Comparison of ENCODE assay signal across 8 cellular contexts in the genomic region with DNA sequence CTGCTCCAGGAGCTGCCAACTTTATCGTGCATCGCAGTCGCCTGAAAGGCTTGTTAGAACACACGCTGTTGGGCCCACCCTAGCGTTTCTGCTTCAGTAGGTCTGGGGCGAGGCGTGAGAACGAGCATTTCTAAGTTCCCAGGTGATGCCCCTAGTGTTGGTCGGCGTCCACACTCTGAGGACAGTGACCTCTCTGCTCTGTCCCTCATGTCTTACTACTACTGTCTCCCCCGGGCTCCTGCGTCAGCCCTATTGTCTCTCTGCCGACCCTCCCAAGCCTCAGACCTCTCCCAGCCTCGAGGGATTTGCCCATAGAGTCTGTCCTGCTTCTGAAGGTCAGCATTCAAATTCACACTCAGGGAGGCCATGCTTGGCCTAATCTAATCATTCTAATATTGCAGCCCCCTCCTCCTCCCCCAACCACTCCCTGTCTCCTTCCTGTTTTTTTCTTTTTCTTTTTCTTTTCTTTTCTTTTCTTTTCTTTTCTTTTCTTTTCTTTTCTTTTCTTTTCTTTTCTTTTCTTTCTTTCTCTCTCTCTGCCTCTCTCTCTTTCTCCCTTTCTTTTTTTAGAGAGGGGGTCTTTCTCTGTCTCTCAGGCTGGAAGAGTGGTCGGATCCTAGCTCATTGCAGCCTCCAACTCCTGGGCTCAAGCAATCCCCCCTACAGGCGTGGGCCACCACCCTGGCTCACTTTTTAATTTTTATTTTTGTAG. TPM values are rescaled to one million over a fixed set of nuclear protein-coding genes. Genes with fewer than 3 reads are reported as not detected.
A peak's percentile ranks its signal among the peaks of the same experiment; 100 is the strongest.
DNase-seq lines count a peak whose midpoint lies in the region; ATAC-seq and TF ChIP-seq lines count a peak whose summit lies in the region.

No MANE protein-coding gene starts in this region.

- H3K9me3 ChIP-seq in testis, result no peaks in the 10 kb centered on the region

- peak; percentile 19 for DNase-seq in EL
- peak; percentile 79 for DNase-seq in OCI-M1 (lab: John Stamatoyannopoulos, UW)
- DNase-seq in cerebellum (ENCODE audit: low spot score), result peak; percentile 50
- no peak for DNase-seq in lower leg skin (ENCODE audit: low spot score in 2 of 2)
- DNase-seq in testis, result peak; percentile 65
- no peak for DNase-seq in activated CD4-positive, alpha-beta T cell treated with anti-CD3 and anti-CD28 coated beads for 48 hours

- TF ChIP-seq POLR2A in lower leg skin (IDR thresholded peaks at IDR 0.05), result no peak
- TF ChIP-seq POLR2A in testis (IDR thresholded peaks at IDR 0.05), result no peak

- TF ChIP-seq CTCF in lower leg skin (IDR thresholded peaks at IDR 0.05), result no peak
- TF ChIP-seq CTCF in testis (IDR thresholded peaks at IDR 0.05), result peak in 1 of 3 experiments; percentile 14

- H3K27me3 ChIP-seq in testis, result no peaks in the 10 kb centered on the region

- intact Hi-C loops in lower leg skin (cut with DNase I; ENCODE audit: low total_unique reads) (no loop called here), testis (cut with DNase I; ENCODE audit: low total_unique reads) (no loop called here)

- H3K4me3 ChIP-seq in lower leg skin (ENCODE audit: low read depth, poor library complexity, severe bottlenecking) (peak overlapping the region; percentile 80), testis (peak overlapping the region; percentile 83 to 86)

- peak overlapping the region; percentile 64 to 90 for H3K27ac ChIP-seq in testis

- H3K4me1 ChIP-seq in testis, result no peaks in the 10 kb centered on the region

- no peaks in the 10 kb centered on the region for H3K36me3 ChIP-seq in testis (ENCODE audit: low read depth, missing control alignments)

- ATAC-seq in GM19395 (IDR thresholded peaks at IDR 0.05; ENCODE audit: unreplicated experiment), result peak; percentile 52
- ATAC-seq in HG03432 (IDR thresholded peaks at IDR 0.05; ENCODE audit: unreplicated experiment), result peak; percentile 48

- 13% methylated on average over 16 of the region's 16 CpGs for WGBS in lower leg skin, 2 donors
- WGBS in testis, 2 donors, result 10 to 14% methylated on average over 12 to 16 of the region's 16 CpGs

RNA-seq across cellular contexts. Expression of a gene that starts 0.9 kb away (rescaled TPM):
- total RNA-seq in cerebellum (12.9 TPM), lower leg skin (10 to 100 TPM; 23.7 to 65.5 (median 27.1) TPM), testis (10 to 100 TPM; 16.4 to 24.8 TPM)
- 33.6 TPM for polyA plus RNA-seq in testis (ENCODE audit: insufficient read depth, low read depth, low replicate concordance)

Comparison
In these comparisons a context has a peak if more than half of its experiments do, and no peak if none do; other contexts are left out.
1. DNase-seq: peak in EL (single experiment), OCI-M1 (single experiment), cerebellum (single experiment) and testis (single experiment); none in lower leg skin (0 of 2) and activated CD4-positive, alpha-beta T cell treated with anti-CD3 and anti-CD28 coated beads for 48 hours (single experiment).